29 cellular contexts compared by ENCODE assay signal in genomic region chr19:50416034-50416814, GRCh38. TPM values are rescaled to one million over a fixed set of nuclear protein-coding genes. Genes with fewer than 3 reads are reported as not detected.
A peak's percentile ranks its signal among the peaks of the same experiment; 100 is the strongest.
DNase-seq lines count a peak whose midpoint lies in the region; ATAC-seq and TF ChIP-seq lines count a peak whose summit lies in the region.
"Had no signal": no experiment of that assay in that cellular context is flagged by ENCODE, and none has a peak within 500 bp of the region (broad histone marks: within the 10 kb centered on the region; RNA-seq: fewer than 3 reads in every experiment).

No MANE protein-coding gene starts in this region.

- H4K91ac ChIP-seq in H9 (ENCODE audit: insufficient read length, low read depth, low read length), result no peak overlapping the region

- H3K27ac Mint-ChIP-seq in H9 (no peak overlapping the region; a peak in 1 of 7 replicates), WTC11 (no peak overlapping the region), T-cell (no peak overlapping the region)
- no peak overlapping the region for H3K27ac Mint-ChIP-seq in CD4-positive, alpha-beta T cell
- H3K27ac Mint-ChIP-seq: activated CD8-positive, alpha-beta T cell treated with anti-CD3 and anti-CD28 coated beads for 36 hours; activated naive CD8-positive, alpha-beta T cell treated with anti-CD3 and anti-CD28 coated beads, Interleukin-2, amount 10 ng/mL, durations not matched to agents 7 days and 5 days; stimulated activated effector memory CD8-positive, alpha-beta T cell treated with anti-CD3 and anti-CD28 coated beads, Interleukin-12 subunit alpha, Interleukin-12 subunit beta, amount 100 ng/mL, for 72 hours had no signal

- H3K27ac ChIP-seq in BLaER1 treated with 17β-estradiol and CSF1 and Interleukin-3, amounts not matched to agents 10 nM and 100 nM, result peak overlapping the region in 10 of 11 experiments; percentile 49 to 97 (median 90); a peak in 20 of 22 replicates
- H3K27ac ChIP-seq in H9 (ENCODE audit: insufficient read length, low read depth, low read length), result no peak overlapping the region
- peak overlapping the region; percentile 47 to 48 for H3K27ac ChIP-seq in mucosa of rectum (ENCODE audit: low read depth in 2 of 2, low read length in 2 of 2)
- no peak overlapping the region for H3K27ac ChIP-seq in CD4-positive, alpha-beta T cell (ENCODE audit: low read depth, low read length)
- H3K27ac ChIP-seq: thoracic aorta, vagina had no signal

- no CpG with 5 or more reads among the region's 32 CpGs for WGBS in H9 (ENCODE audit: extremely low coverage, insufficient read length, low lambda C conversion rate)

- H2AFZ ChIP-seq in H9 (ENCODE audit: low read length), result no peak overlapping the region

- H3K27me3 Mint-ChIP-seq in H9 (ENCODE audit: low read depth) (peaks cover 9% of the 10 kb centered on the region), WTC11 (ENCODE audit: low read depth) (no peaks in the 10 kb centered on the region; the same call in 1 of the 2 replicates), T-cell (peaks cover 21 to 23% of the 10 kb centered on the region in 2 donors)
- H3K27me3 Mint-ChIP-seq in CD4-positive, alpha-beta T cell, result peaks cover 28% of the 10 kb centered on the region

- H2BK120ac ChIP-seq in H9 (ENCODE audit: low read depth, low read length, poor library complexity, severe bottlenecking), result no peak overlapping the region

- no peak overlapping the region for H3K4ac ChIP-seq in H9 (ENCODE audit: low read depth, low read length)

- no peak overlapping the region for H2BK12ac ChIP-seq in H9 (ENCODE audit: insufficient read length, low read depth, low read length)

- H3K79me1 ChIP-seq in H9 (ENCODE audit: insufficient read depth, low read depth, low read length, poor library complexity, severe bottlenecking), result no peaks in the 10 kb centered on the region

- POLR2A ChIA-PET in WTC11 (lab: Charles Lee) (interaction anchor here (0.6 to 1.4 kb wide), 4 partner anchors 16 to 474 kb away, joined by 3 to 4 read pairs (median 3); partner anchors contain the start of gene POLD1), T-cell (lab: Charles Lee) (no interaction called here)
- POLR2A ChIA-PET in CD4-positive, alpha-beta T cell (lab: Charles Lee), result interaction anchor here (0.7 to 1.3 kb wide), 2 partner anchors 20 to 59 kb away, joined by 3 to 6 read pairs; no protein-coding TSS in a partner anchor

- no peak for ATAC-seq in WTC11
- no peak for ATAC-seq in T-cell (replicated peaks in 1 of 4)
- no peak for ATAC-seq in HG02852 (IDR thresholded peaks at IDR 0.05; ENCODE audit: unreplicated experiment)
- ATAC-seq in CD4-positive, alpha-beta T cell (ENCODE audit: poor library complexity), result no peak
- ATAC-seq: activated CD8-positive, alpha-beta T cell treated with anti-CD3 and anti-CD28 coated beads for 36 hours had no signal

- H3K9ac ChIP-seq in BLaER1 treated with 17β-estradiol and CSF1 and Interleukin-3, amounts not matched to agents 10 nM and 100 nM, result peak overlapping the region in 10 of 11 experiments; percentile 35 to 86 (median 80); a peak in 18 of 22 replicates
- H3K9ac ChIP-seq in H9 (ENCODE audit: extremely low read depth, insufficient read length, low read length) (no peak overlapping the region), mucosa of rectum (ENCODE audit: low read depth in 1 of 2, low read length in 2 of 2) (no peak overlapping the region)

- CTCF ChIA-PET in WTC11 (lab: Charles Lee) (interaction anchor here (0.6 to 3.5 kb wide), 10 partner anchors 11 to 223 kb away, joined by 3 to 16 read pairs (median 8); no protein-coding TSS in a partner anchor), T-cell (lab: Charles Lee) (no interaction called here)
- CTCF ChIA-PET in CD4-positive, alpha-beta T cell (lab: Charles Lee), result interaction anchor here (1.7 kb wide), 1 partner anchor 59 kb away, joined by 6 read pairs; no protein-coding TSS in a partner anchor

- no peak overlapping the region for H2BK20ac ChIP-seq in H9 (ENCODE audit: low read depth, low read length, poor library complexity, severe bottlenecking)

- H3K36me3 Mint-ChIP-seq in H9 (ENCODE audit: insufficient read depth in 1 of 3, low read depth in 3 of 3) (peaks cover 20 to 40% (median 23%) of the 10 kb centered on the region in 3 experiments), WTC11 (peaks cover 27% of the 10 kb centered on the region), T-cell (peaks cover 5% of the 10 kb centered on the region)
- H3K36me3 Mint-ChIP-seq in CD4-positive, alpha-beta T cell (ENCODE audit: low read depth), result no peaks in the 10 kb centered on the region

- DNase-seq in H9 (peak; percentile 31), WTC11 (ENCODE audit: low spot score) (no peak), T-cell (no peak), NCI-H128 (lab: John Stamatoyannopoulos, UW; ENCODE audit: unreplicated experiment) (no peak)
- DNase-seq in CD4-positive, alpha-beta T cell, result no peak
- DNase-seq: activated CD4-positive, alpha-beta T cell treated with anti-CD3 and anti-CD28 coated beads for 1 hour; activated CD8-positive, alpha-beta T cell treated with anti-CD3 and anti-CD28 coated beads for 36 hours; activated naive CD8-positive, alpha-beta T cell treated with anti-CD3 and anti-CD28 coated beads, Interleukin-2, amount 10 ng/mL, durations not matched to agents 7 days and 5 days; effector CD8-positive, alpha-beta T cell; left cardiac atrium; MG63; NCI-H1417 treated with DMSO at 0.1 percent for 48 hours; retina; SIG-M5; stimulated activated CD4-positive, alpha-beta T cell treated with anti-CD3 and anti-CD28 coated beads, Interleukin-2, amount 100 ng/mL, for 48 hours had no signal

- no peak overlapping the region for H3K14ac ChIP-seq in H9 (ENCODE audit: insufficient read depth, low read length)

- no peak overlapping the region for H3K56ac ChIP-seq in H9 (ENCODE audit: insufficient read length, low read depth, low read length)

- H3K9me3 Mint-ChIP-seq in H9 (peaks cover 0 to 5% of the 10 kb centered on the region in 2 experiments; a peak in 2 of 5 replicates), WTC11 (no peaks in the 10 kb centered on the region), T-cell (no peaks in the 10 kb centered on the region)
- H3K9me3 Mint-ChIP-seq in CD4-positive, alpha-beta T cell, result no peaks in the 10 kb centered on the region
- H3K9me3 Mint-ChIP-seq: activated naive CD8-positive, alpha-beta T cell treated with anti-CD3 and anti-CD28 coated beads, Interleukin-2, amount 10 ng/mL, durations not matched to agents 7 days and 5 days; stimulated activated effector memory CD8-positive, alpha-beta T cell treated with anti-CD3 and anti-CD28 coated beads, Interleukin-12 subunit alpha, Interleukin-12 subunit beta, amount 100 ng/mL, for 72 hours had no signal

- no peak overlapping the region for H2BK15ac ChIP-seq in H9 (ENCODE audit: low read depth, low read length)

- H4K5ac ChIP-seq in H9 (ENCODE audit: insufficient read length, low read depth, low read length), result no peak overlapping the region

- intact Hi-C loops in CD4-positive, alpha-beta T cell (cut with DNase I, micrococcal nuclease), result no loop called here

- H3K23me2 ChIP-seq in H9 (ENCODE audit: insufficient read length, low read depth, low read length, poor library complexity, severe bottlenecking), result peaks cover 15% of the 10 kb centered on the region

- no peak overlapping the region for H2BK5ac ChIP-seq in H9 (ENCODE audit: insufficient read length, low read length)

- H3K4me1 Mint-ChIP-seq in H9 (peaks cover 21 to 29% of the 10 kb centered on the region in 2 experiments), WTC11 (peaks cover 21% of the 10 kb centered on the region), T-cell (peaks cover 10 to 15% (median 11%) of the 10 kb centered on the region in 3 donors)
- peaks cover 5% of the 10 kb centered on the region for H3K4me1 Mint-ChIP-seq in CD4-positive, alpha-beta T cell (ENCODE audit: low read depth)

- H4K8ac ChIP-seq in H9 (replicated peaks; ENCODE audit: insufficient read length, low read depth, low read length), result no peak overlapping the region

- no peak overlapping the region for H3K18ac ChIP-seq in H9 (ENCODE audit: insufficient read length, low read depth, low read length)

- TF ChIP-seq CTCF in H9 (conservative IDR thresholded peaks at IDR 0.05) (no peak), WTC11 (IDR thresholded peaks at IDR 0.05) (no peak)
- TF ChIP-seq CTCF in CD4-positive, alpha-beta T cell (IDR thresholded peaks at IDR 0.05), result no peak

- no peak overlapping the region for H2AK5ac ChIP-seq in H9 (ENCODE audit: insufficient read length, low read length)

- peaks cover 3% of the 10 kb centered on the region; the same call in 1 of the 2 replicates for H3K79me2 ChIP-seq in H9 (ENCODE audit: insufficient read depth, low read length)

- H3K23ac ChIP-seq in H9 (ENCODE audit: insufficient read length, low read depth, low read length), result no peak overlapping the region

- no peak overlapping the region for H3T11ph ChIP-seq in H9 (ENCODE audit: low read length)

- peaks cover 0 to 7% (median 0%) of the 10 kb centered on the region in 11 experiments; a peak in 1 of 22 replicates for H3K27me3 ChIP-seq in BLaER1 treated with 17β-estradiol and CSF1 and Interleukin-3, amounts not matched to agents 10 nM and 100 nM
- H3K27me3 ChIP-seq in H9 (ENCODE audit: insufficient read depth, low read length), result no peaks in the 10 kb centered on the region
- H3K27me3 ChIP-seq in mucosa of rectum (ENCODE audit: control insufficient read depth in 2 of 2, insufficient read depth in 2 of 2, low read length in 2 of 2), result peaks cover 7 to 23% of the 10 kb centered on the region in 2 donors
- H3K27me3 ChIP-seq in CD4-positive, alpha-beta T cell (ENCODE audit: control insufficient read depth, insufficient read depth, low read length), result peaks cover 20% of the 10 kb centered on the region
- H3K27me3 ChIP-seq: MG63, vagina had no signal

- H3K9me3 ChIP-seq in BLaER1 treated with 17β-estradiol and CSF1 and Interleukin-3, amounts not matched to agents 10 nM and 100 nM (replicated peaks in 1 of 11), result peaks cover 0 to 20% (median 9%) of the 10 kb centered on the region in 11 experiments; a peak in 13 of 22 replicates
- H3K9me3 ChIP-seq in H9 (ENCODE audit: control insufficient read depth, low read depth, low read length) (no peaks in the 10 kb centered on the region), mucosa of rectum (ENCODE audit: control insufficient read depth in 2 of 2, low read length in 2 of 2) (no peaks in the 10 kb centered on the region)
- H3K9me3 ChIP-seq in CD4-positive, alpha-beta T cell (ENCODE audit: control insufficient read depth, low read length), result no peaks in the 10 kb centered on the region
- H3K9me3 ChIP-seq: HAP-1, Peyer's patch, thoracic aorta, vagina had no signal

- peak overlapping the region; percentile 78 to 96 (median 90) for H3K4me2 ChIP-seq in BLaER1 treated with 17β-estradiol and CSF1 and Interleukin-3, amounts not matched to agents 10 nM and 100 nM
- no peak overlapping the region for H3K4me2 ChIP-seq in H9 (ENCODE audit: insufficient read depth, insufficient read length, low read length)
- H3K4me2 ChIP-seq: smooth muscle cell had no signal

- H4K20me1 ChIP-seq in BLaER1 treated with 17β-estradiol and CSF1 and Interleukin-3, amounts not matched to agents 10 nM and 100 nM, result peaks cover 0 to 13% (median 0%) of the 10 kb centered on the region in 11 experiments; a peak in 3 of 22 replicates
- H4K20me1 ChIP-seq in H9 (ENCODE audit: control insufficient read depth, insufficient read depth, insufficient read length), result no peaks in the 10 kb centered on the region

- H3K4me1 ChIP-seq in BLaER1 treated with 17β-estradiol and CSF1 and Interleukin-3, amounts not matched to agents 10 nM and 100 nM, result peaks cover 51 to 78% (median 72%) of the 10 kb centered on the region in 10 experiments
- H3K4me1 ChIP-seq in H9 (ENCODE audit: insufficient read depth, low read length) (no peaks in the 10 kb centered on the region), mucosa of rectum (ENCODE audit: control insufficient read depth in 2 of 2, insufficient read depth in 2 of 2, low read length in 2 of 2) (peaks cover under 1 to 10% of the 10 kb centered on the region in 2 donors)
- H3K4me1 ChIP-seq: HAP-1 had no signal

- H3K4me3 Mint-ChIP-seq in H9, result no peak overlapping the region
- H3K4me3 Mint-ChIP-seq in WTC11, result no peak overlapping the region
- no peak overlapping the region for H3K4me3 Mint-ChIP-seq in T-cell
- no peak overlapping the region for H3K4me3 Mint-ChIP-seq in CD4-positive, alpha-beta T cell
- H3K4me3 Mint-ChIP-seq: activated CD8-positive, alpha-beta T cell treated with anti-CD3 and anti-CD28 coated beads for 36 hours; activated naive CD8-positive, alpha-beta T cell treated with anti-CD3 and anti-CD28 coated beads, Interleukin-2, amount 10 ng/mL, durations not matched to agents 7 days and 5 days; naive thymus-derived CD8-positive, alpha-beta T cell; stimulated activated effector memory CD8-positive, alpha-beta T cell treated with anti-CD3 and anti-CD28 coated beads, Interleukin-12 subunit alpha, Interleukin-12 subunit beta, amount 100 ng/mL, for 72 hours had no signal

- H3K4me3 ChIP-seq in BLaER1 treated with 17β-estradiol and CSF1 and Interleukin-3, amounts not matched to agents 10 nM and 100 nM, result peak overlapping the region in 4 of 10 experiments; percentile 25 to 54 (median 32); a peak in 8 of 20 replicates
- no peak overlapping the region for H3K4me3 ChIP-seq in mucosa of rectum (ENCODE audit: low read length in 2 of 2)
- H3K4me3 ChIP-seq: HAP-1, MG63, smooth muscle cell, thoracic aorta, vagina had no signal

- H3K36me3 ChIP-seq in BLaER1 treated with 17β-estradiol and CSF1 and Interleukin-3, amounts not matched to agents 10 nM and 100 nM, result peaks cover 3 to 35% (median 30%) of the 10 kb centered on the region in 11 experiments; a peak in 20 of 22 replicates
- no peaks in the 10 kb centered on the region for H3K36me3 ChIP-seq in mucosa of rectum (ENCODE audit: control insufficient read depth in 2 of 2, insufficient read depth in 2 of 2, low read length in 2 of 2)
- H3K36me3 ChIP-seq: Peyer's patch, thoracic aorta, vagina had no signal

RNA-seq across cellular contexts. Expression of gene SPIB, which starts 2.5 kb away (rescaled TPM):
- total RNA-seq in H9 (2021) (30.2 and 33.3 TPM in 2 replicates), WTC11 (2021) (3.1 to 4.7 TPM (median 3.7 TPM) in 3 replicates), T-cell (1 to 10 TPM in 4 of 5 donors, under 1 TPM in 1; 0.72 to 9.7 (median 4.1) TPM)
- under 1 TPM; 0.42 to 0.52 TPM for total RNA-seq in CD4-positive, alpha-beta T cell
- total RNA-seq: chondrocyte, epithelial cell of proximal tubule, fibroblast of villous mesenchyme, left cardiac atrium, smooth muscle cell, thoracic aorta, vagina had no signal

RNA-seq across cellular contexts. Expression of gene MYBPC2, which starts 16.5 kb away (rescaled TPM):
- total RNA-seq in H9 (2021) (3.8 and 4.9 TPM in 2 replicates), WTC11 (2021) (2.6 to 5.4 TPM (median 5.0 TPM) in 3 replicates), T-cell (under 1 TPM in 2 of 5 donors, not detected in 3; 0.28 to 0.38 TPM)
- under 1 TPM in 1 of 2 experiments, not detected in 1; 0.08 TPM for total RNA-seq in CD4-positive, alpha-beta T cell
- total RNA-seq: chondrocyte; epithelial cell of proximal tubule; fibroblast of villous mesenchyme; left cardiac atrium; naive thymus-derived CD8-positive, alpha-beta T cell; osteoblast; Peyer's patch; smooth muscle cell; vagina had no signal

RNA-seq across cellular contexts. Expression of gene POLD1, which starts 32.1 kb away (rescaled TPM):
- total RNA-seq in H9 (2021) (165 and 178 TPM in 2 replicates), WTC11 (2021) (163 to 179 TPM (median 178 TPM) in 3 replicates), T-cell (10 to 100 TPM; 32.9 to 67.1 (median 54.0) TPM)
- total RNA-seq in CD4-positive, alpha-beta T cell, result 10 to 100 TPM; 22.1 to 24.2 TPM

RNA-seq across cellular contexts. Expression of gene NR1H2, which starts 40.0 kb away (rescaled TPM):
- total RNA-seq in H9 (2021) (33.2 and 35.8 TPM in 2 replicates), WTC11 (2021) (40.5 to 45.8 TPM (median 41.0 TPM) in 3 replicates), T-cell (100 to 1,000 TPM; 109 to 236 (median 117) TPM)
- 100 to 1,000 TPM; 261 to 265 TPM for total RNA-seq in CD4-positive, alpha-beta T cell

RNA-seq across cellular contexts. Expression of gene NAPSA, which starts 50.8 kb away (rescaled TPM):
- 0.33 and 0.44 TPM in 2 replicates for total RNA-seq in H9 (2021)
- 2.4 to 3.1 TPM (median 2.7 TPM) in 3 replicates for total RNA-seq in WTC11 (2021)
- total RNA-seq in T-cell, result 1 to 10 TPM; 2.6 to 7.1 (median 3.0) TPM
- under 1 TPM; 0.61 to 0.91 TPM for total RNA-seq in CD4-positive, alpha-beta T cell
- total RNA-seq: thoracic aorta had no signal

Comparison
In these comparisons a context has a peak if more than half of its experiments do, and no peak if none do; other contexts are left out.
1. H3K27ac ChIP-seq: peak in BLaER1 treated with 17β-estradiol and CSF1 and Interleukin-3, amounts not matched to agents 10 nM and 100 nM (10 of 11) and mucosa of rectum (2 of 2); none in H9 (single experiment) and CD4-positive, alpha-beta T cell (single experiment).
2. H3K9ac ChIP-seq: peak in BLaER1 treated with 17β-estradiol and CSF1 and Interleukin-3, amounts not matched to agents 10 nM and 100 nM (10 of 11); none in H9 (single experiment) and mucosa of rectum (0 of 2).
3. CTCF ChIA-PET loops: an anchor here in WTC11 (0.6 to 3.5 kb wide) and CD4-positive, alpha-beta T cell (1.7 kb wide); none called in T-cell.
4. POLR2A ChIA-PET loops: an anchor here in WTC11 (0.6 to 1.4 kb wide) and CD4-positive, alpha-beta T cell (0.7 to 1.3 kb wide); none called in T-cell.